11 cellular contexts compared by ENCODE assay signal in genomic region chr16:66618588-66618987, GRCh38. TPM values are rescaled to one million over a fixed set of nuclear protein-coding genes. Genes with fewer than 3 reads are reported as not detected.
DNase-seq lines count a peak whose midpoint lies in the region; ATAC-seq and TF ChIP-seq lines count a peak whose summit lies in the region.
"Had no signal": no experiment of that assay in that cellular context is flagged by ENCODE, and none has a peak within 500 bp of the region (broad histone marks: within the 10 kb centered on the region; RNA-seq: fewer than 3 reads in every experiment).

No MANE protein-coding gene starts in this region.

- H3K4me1 ChIP-seq in SJCRH30: peaks cover 29% of the 10 kb centered on the region

- H3K27ac ChIP-seq in SJCRH30: peak overlapping the region; percentile 32
- H3K27ac ChIP-seq: KMS-11 had no signal

- H3K27me3 ChIP-seq in SJCRH30: no peaks in the 10 kb centered on the region

- ATAC-seq in GM18867 (IDR thresholded peaks at IDR 0.05; ENCODE audit: unreplicated experiment): no peak

- DNase-seq in EH (ENCODE audit: low read depth) (peak; percentile 99), SJCRH30 (peak in 1 of 2 experiments; percentile 36), fibroblast of mammary gland (ENCODE audit: low read depth) (peak; percentile 99), pulmonary artery endothelial cell (ENCODE audit: low read depth, low spot score) (peak; percentile 20), activated gamma-delta T cell (lab: John Stamatoyannopoulos, UW) (no peak), NCI-H2081 (lab: John Stamatoyannopoulos, UW) (no peak), NCI-H187 (lab: John Stamatoyannopoulos, UW) (no peak)
- DNase-seq: activated CD8-positive, alpha-beta memory T cell treated with anti-CD3 and anti-CD28 coated beads, Interleukin-2, amount 50 U/mL, for 48 hours; stimulated activated CD4-positive, alpha-beta T cell treated with anti-CD3 and anti-CD28 coated beads, Interleukin-12 subunit alpha, Interleukin-12 subunit beta, amount 100 ng/mL, for 4 hours had no signal

- no peaks in the 10 kb centered on the region for H3K9me3 ChIP-seq in SJCRH30 (replicated peaks)

- H3K4me3 ChIP-seq in SJCRH30: no peak overlapping the region
- no peak overlapping the region for H3K4me3 ChIP-seq in fibroblast of mammary gland (ENCODE audit: control insufficient read depth, low read depth, low read length)

- H3K36me3 ChIP-seq in SJCRH30: peaks cover under 1% of the 10 kb centered on the region; the same call in 1 of the 2 replicates

- TF ChIP-seq CTCF in fibroblast of mammary gland (conservative IDR thresholded peaks at IDR 0.05; ENCODE audit: control insufficient read depth, insufficient read depth, low read depth, low read length): no peak

RNA-seq across cellular contexts. Expression of gene CMTM3, which starts 14.1 kb away (rescaled TPM):
- total RNA-seq in SJCRH30 (2014; rRNA removed; shearing (Covaris generic)): 52.8 and 53.9 TPM in 2 replicates
- total RNA-seq in pulmonary artery endothelial cell: 23.5 and 23.7 TPM in 2 replicates

RNA-seq across cellular contexts. Expression of gene CMTM2, which starts 39.3 kb away (rescaled TPM):
- 5.4 and 6.2 TPM in 2 replicates for total RNA-seq in SJCRH30 (2014; rRNA removed; shearing (Covaris generic))
- total RNA-seq in pulmonary artery endothelial cell: not detected in 2 replicates

RNA-seq across cellular contexts. Expression of gene CMTM1, which starts 52.3 kb away (rescaled TPM):
- total RNA-seq in SJCRH30 (2014; rRNA removed; shearing (Covaris generic)): 6.6 and 8.2 TPM in 2 replicates
- total RNA-seq in pulmonary artery endothelial cell: 2.9 and 4.8 TPM in 2 replicates

Comparison
In these comparisons a context has a peak if more than half of its experiments do, and no peak if none do; other contexts are left out.
1. DNase-seq: peak in EH (single experiment), fibroblast of mammary gland (single experiment) and pulmonary artery endothelial cell (single experiment); none in activated gamma-delta T cell (single experiment), NCI-H2081 (0 of 2) and NCI-H187 (0 of 2).